In genomic region chr2:17422066-17422465, GRCh38 we compare ENCODE assay signal across 23 cellular contexts.
DNase-seq lines count a peak whose midpoint lies in the region; ATAC-seq, FAIRE-seq and TF ChIP-seq lines count a peak whose summit lies in the region.
"Had no signal": no experiment of that assay in that cellular context is flagged by ENCODE, and none has a peak within 500 bp of the region (broad histone marks: within the 10 kb centered on the region; RNA-seq: fewer than 3 reads in every experiment).

No MANE protein-coding gene starts in this region.

- no peaks in the 10 kb centered on the region for H3K9me3 Mint-ChIP-seq in astrocyte (ENCODE audit: unreplicated experiment)
- H3K9me3 Mint-ChIP-seq: H9 had no signal

- no peaks in the 10 kb centered on the region for H3K9me3 ChIP-seq in astrocyte (ENCODE audit: insufficient read depth, low read depth, low read length)
- H3K9me3 ChIP-seq: A549 had no signal

- peaks cover 13% of the 10 kb centered on the region for H3K4me1 Mint-ChIP-seq in astrocyte (ENCODE audit: low read depth, unreplicated experiment)
- H3K4me1 Mint-ChIP-seq: CD4-positive, CD25-positive, alpha-beta regulatory T cell had no signal

- H3K4me3 ChIP-seq in astrocyte (ENCODE audit: insufficient read depth, low read depth, low read length) (no peak overlapping the region), foreskin fibroblast (ENCODE audit: low read depth in 1 of 2, low read length in 2 of 2) (no peak overlapping the region), skeletal muscle cell (ENCODE audit: low read depth, low read length) (no peak overlapping the region)
- H3K4me3 ChIP-seq: A549 had no signal

- H3K79me2 ChIP-seq in astrocyte (ENCODE audit: insufficient read depth, low read length): no peaks in the 10 kb centered on the region

- H3K27me3 Mint-ChIP-seq in astrocyte (ENCODE audit: low read depth, unreplicated experiment): no peaks in the 10 kb centered on the region
- H3K27me3 Mint-ChIP-seq: CD4-positive, CD25-positive, alpha-beta regulatory T cell had no signal

- FAIRE-seq in astrocyte (lab: Jason Lieb, UNC) (peak; percentile 41), GM19239 (lab: Jason Lieb, UNC) (no peak)

- no peak overlapping the region for H3K4me3 Mint-ChIP-seq in astrocyte (ENCODE audit: unreplicated experiment)
- H3K4me3 Mint-ChIP-seq: CD4-positive, CD25-positive, alpha-beta regulatory T cell; H9 had no signal

- peaks cover 19% of the 10 kb centered on the region for H3K4me1 ChIP-seq in astrocyte (ENCODE audit: insufficient read depth, low read length)
- H3K4me1 ChIP-seq: A549 had no signal

- no peak overlapping the region for H3K27ac Mint-ChIP-seq in astrocyte (ENCODE audit: unreplicated experiment)
- H3K27ac Mint-ChIP-seq: CD4-positive, CD25-positive, alpha-beta regulatory T cell; H9 had no signal

- DNase-seq in HT1080 (ENCODE audit: low read depth) (peak; percentile 46), astrocyte (ENCODE audit: low read depth) (peak; percentile 68), foreskin fibroblast (peak; percentile 3 to 18), skeletal muscle cell (ENCODE audit: low read depth) (peak; percentile 30), GM19239 (ENCODE audit: insufficient read length, low spot score) (no peak), ureter (ENCODE audit: low spot score) (no peak)
- no peak for DNase-seq in activated CD4-positive, alpha-beta T cell treated with anti-CD3 and anti-CD28 coated beads, Interleukin-2, amount 50 U/mL, for 1 hour
- DNase-seq: CD4-positive, CD25-positive, alpha-beta regulatory T cell; DMS79 treated with DMSO at 0.1 percent for 48 hours; H9; KBM-7; NCI-H1092 treated with DMSO at 0.1 percent for 48 hours; NCI-H1436 treated with DMSO at 0.1 percent for 48 hours; NCI-H2029; NCI-H2227 treated with DMSO at 0.1 percent for 48 hours; NCI-H524; NCI-H774; NK-92 treated with Interleukin-12 subunit alpha and Interleukin-12 subunit beta, amount 100 ng/mL, for 24 hours had no signal

- H2AFZ ChIP-seq in astrocyte (ENCODE audit: low read depth, low read length): no peak overlapping the region

- no peaks in the 10 kb centered on the region for H3K36me3 Mint-ChIP-seq in astrocyte (ENCODE audit: low read depth, unreplicated experiment)
- H3K36me3 Mint-ChIP-seq: CD4-positive, CD25-positive, alpha-beta regulatory T cell had no signal

- H3K9ac ChIP-seq in astrocyte (ENCODE audit: low read length): no peak overlapping the region

- H4K20me1 ChIP-seq in astrocyte (ENCODE audit: insufficient read depth, low read length): no peaks in the 10 kb centered on the region

- H3K4me2 ChIP-seq in astrocyte (ENCODE audit: low read length): peak overlapping the region; percentile 12
- H3K4me2 ChIP-seq: A549 had no signal

- no peaks in the 10 kb centered on the region for H3K27me3 ChIP-seq in astrocyte (ENCODE audit: insufficient read depth, low read length)

- TF ChIP-seq CTCF in astrocyte (IDR thresholded peaks at IDR 0.05; ENCODE audit: insufficient read depth, low read depth, low read length): no peak
- TF ChIP-seq CTCF in foreskin fibroblast (IDR thresholded peaks at IDR 0.05; ENCODE audit: low read depth, low read length): no peak

- H3K27ac ChIP-seq in astrocyte (ENCODE audit: low read depth, low read length): no peak overlapping the region
- H3K27ac ChIP-seq: A549, HL-60 had no signal

- H3K36me3 ChIP-seq in astrocyte (ENCODE audit: insufficient read depth, low read length): no peaks in the 10 kb centered on the region

- ATAC-seq in HG02623 (IDR thresholded peaks at IDR 0.05; ENCODE audit: unreplicated experiment): no peak
- ATAC-seq: A549, Panc1, SK-N-SH treated with all-trans-retinoic acid at 6 μM for 48 hours had no signal

Comparison
In these comparisons a context has a peak if more than half of its experiments do, and no peak if none do; other contexts are left out.
1. DNase-seq: peak in HT1080 (single experiment), astrocyte (single experiment), foreskin fibroblast (2 of 2) and skeletal muscle cell (single experiment); none in GM19239 (single experiment), activated CD4-positive, alpha-beta T cell treated with anti-CD3 and anti-CD28 coated beads, Interleukin-2, amount 50 U/mL, for 1 hour (single experiment) and ureter (single experiment).